ENCODE assay signal across 14 cellular contexts in genomic region chr13:114062341-114062740, GRCh38.
A peak's percentile ranks its signal among the peaks of the same experiment; 100 is the strongest.
DNase-seq lines count a peak whose midpoint lies in the region; ATAC-seq and TF ChIP-seq lines count a peak whose summit lies in the region.
"Had no signal": no experiment of that assay in that cellular context is flagged by ENCODE, and none has a peak within 500 bp of the region (broad histone marks: within the 10 kb centered on the region; RNA-seq: fewer than 3 reads in every experiment).

No MANE protein-coding gene starts in this region.

- no peak for TF ChIP-seq POLR2A in uterus (IDR thresholded peaks at IDR 0.05)

- H3K4me2 ChIP-seq in osteoblast (ENCODE audit: insufficient read depth, low read length): peak overlapping the region; percentile 52

- peak overlapping the region; percentile 54 for H3K27ac Mint-ChIP-seq in activated naive CD8-positive, alpha-beta T cell
- no peak overlapping the region for H3K27ac Mint-ChIP-seq in activated naive CD8-positive, alpha-beta T cell treated with anti-CD3 and anti-CD28 coated beads for 36 hours
- peak overlapping the region; percentile 31 to 51 for H3K27ac Mint-ChIP-seq in effector memory CD8-positive, alpha-beta T cell
- H3K27ac Mint-ChIP-seq: progenitor cell of endocrine pancreas had no signal

- no peaks in the 10 kb centered on the region for H3K9me3 ChIP-seq in osteoblast (ENCODE audit: low read depth, low read length)
- H3K9me3 ChIP-seq in uterus: no peaks in the 10 kb centered on the region

- no peaks in the 10 kb centered on the region for H3K27me3 Mint-ChIP-seq in activated naive CD8-positive, alpha-beta T cell
- H3K27me3 Mint-ChIP-seq in activated naive CD8-positive, alpha-beta T cell treated with anti-CD3 and anti-CD28 coated beads for 36 hours: no peaks in the 10 kb centered on the region
- H3K27me3 Mint-ChIP-seq in effector memory CD8-positive, alpha-beta T cell: no peaks in the 10 kb centered on the region
- H3K27me3 Mint-ChIP-seq: progenitor cell of endocrine pancreas, T-cell had no signal

- peaks cover 75% of the 10 kb centered on the region for H3K79me2 ChIP-seq in osteoblast (ENCODE audit: insufficient read depth, low read length)

- no peaks in the 10 kb centered on the region for H3K36me3 Mint-ChIP-seq in activated naive CD8-positive, alpha-beta T cell
- H3K36me3 Mint-ChIP-seq in activated naive CD8-positive, alpha-beta T cell treated with anti-CD3 and anti-CD28 coated beads for 36 hours: peaks cover 14% of the 10 kb centered on the region
- H3K36me3 Mint-ChIP-seq in effector memory CD8-positive, alpha-beta T cell (ENCODE audit: insufficient read depth): peaks cover 81% of the 10 kb centered on the region

- H4K20me1 ChIP-seq in osteoblast (ENCODE audit: insufficient read depth, low read length): peaks cover 11% of the 10 kb centered on the region

- H3K4me3 ChIP-seq in osteoblast (ENCODE audit: insufficient read depth, low read length) (no peak overlapping the region), uterus (no peak overlapping the region)

- ATAC-seq in effector memory CD8-positive, alpha-beta T cell (replicated peaks): no peak
- no peak for ATAC-seq in GM18861 (IDR thresholded peaks at IDR 0.05; ENCODE audit: unreplicated experiment)
- ATAC-seq: PC-3, T-cell had no signal

- no peak for TF ChIP-seq CTCF in osteoblast (IDR thresholded peaks at IDR 0.05; ENCODE audit: extremely low read depth, low read depth, low read length)
- no peak for TF ChIP-seq CTCF in uterus (IDR thresholded peaks at IDR 0.05)

- H3K4me1 ChIP-seq in osteoblast (ENCODE audit: insufficient read depth, low read length) (peaks cover 48% of the 10 kb centered on the region), uterus (peaks cover 10 to 28% of the 10 kb centered on the region in 2 donors)

- H3K36me3 ChIP-seq in osteoblast (ENCODE audit: insufficient read depth, low read length): peaks cover 14% of the 10 kb centered on the region
- H3K36me3 ChIP-seq in uterus: no peaks in the 10 kb centered on the region

- peaks cover 60% of the 10 kb centered on the region for H3K4me1 Mint-ChIP-seq in activated naive CD8-positive, alpha-beta T cell (ENCODE audit: low read depth)
- H3K4me1 Mint-ChIP-seq in activated naive CD8-positive, alpha-beta T cell treated with anti-CD3 and anti-CD28 coated beads for 36 hours: peaks cover 56% of the 10 kb centered on the region
- H3K4me1 Mint-ChIP-seq in effector memory CD8-positive, alpha-beta T cell (ENCODE audit: low read depth in 2 of 2): peaks cover 48 to 52% of the 10 kb centered on the region in 2 donors

- H3K27ac ChIP-seq in osteoblast (ENCODE audit: low read depth, low read length) (peak overlapping the region; percentile 94), uterus (peak overlapping the region; percentile 96 to 98)

- peak overlapping the region; percentile 4 for H2AFZ ChIP-seq in osteoblast (ENCODE audit: low read length)

- H3K27me3 ChIP-seq in osteoblast (ENCODE audit: insufficient read depth, low read length) (no peaks in the 10 kb centered on the region), uterus (no peaks in the 10 kb centered on the region)

- intact Hi-C loops in uterus (cut with DNase I; ENCODE audit: low total_unique reads): no loop called here

- H3K9me3 Mint-ChIP-seq in activated naive CD8-positive, alpha-beta T cell (ENCODE audit: low read depth): no peaks in the 10 kb centered on the region
- no peaks in the 10 kb centered on the region for H3K9me3 Mint-ChIP-seq in activated naive CD8-positive, alpha-beta T cell treated with anti-CD3 and anti-CD28 coated beads for 36 hours
- no peaks in the 10 kb centered on the region for H3K9me3 Mint-ChIP-seq in effector memory CD8-positive, alpha-beta T cell
- H3K9me3 Mint-ChIP-seq: T-cell had no signal

- H3K4me3 Mint-ChIP-seq in activated naive CD8-positive, alpha-beta T cell: no peak overlapping the region
- no peak overlapping the region for H3K4me3 Mint-ChIP-seq in activated naive CD8-positive, alpha-beta T cell treated with anti-CD3 and anti-CD28 coated beads for 36 hours
- H3K4me3 Mint-ChIP-seq in effector memory CD8-positive, alpha-beta T cell: peak overlapping the region in 1 of 2 donors; percentile 17
- H3K4me3 Mint-ChIP-seq: T-cell had no signal

- DNase-seq in activated naive CD8-positive, alpha-beta T cell treated with anti-CD3 and anti-CD28 coated beads for 36 hours: no peak
- no peak for DNase-seq in effector memory CD8-positive, alpha-beta T cell
- DNase-seq in osteoblast (ENCODE audit: insufficient read length, low spot score, missing footprints) (no peak), uterus (no peak), hippocampal formation (lab: John Stamatoyannopoulos, UW) (no peak), NCI-H1436 treated with DMSO at 0.1 percent for 48 hours (lab: John Stamatoyannopoulos, UW) (no peak)
- DNase-seq: activated CD4-positive, alpha-beta T cell treated with anti-CD3 and anti-CD28 coated beads for 1 hour; NCI-H524; PC-3; stimulated activated CD4-positive, alpha-beta T cell treated with anti-CD3 and anti-CD28 coated beads, Interleukin-2, amount 100 ng/mL, for 24 hours; T-cell had no signal
